Comparison of ENCODE assay signal across 26 cellular contexts in the genomic region with DNA sequence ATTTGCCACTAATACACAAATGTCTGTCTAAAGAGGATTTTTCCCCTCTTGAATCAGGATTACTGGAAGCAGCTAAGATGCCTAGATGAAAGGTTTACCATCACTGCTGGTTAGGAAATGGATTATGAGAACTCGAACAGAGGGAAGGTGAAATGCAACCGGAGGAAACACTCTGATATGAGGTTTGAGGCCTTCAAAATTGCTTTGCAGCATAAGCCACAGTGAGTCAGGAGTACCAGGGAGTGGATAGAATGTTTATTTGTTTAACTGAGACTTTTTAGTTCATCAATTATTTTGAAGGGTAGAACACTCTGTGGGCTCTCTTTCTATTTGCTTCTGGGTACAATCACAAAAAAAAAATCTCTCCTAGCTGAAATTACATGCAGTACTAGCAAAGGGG. TPM values are rescaled to one million over a fixed set of nuclear protein-coding genes. Genes with fewer than 3 reads are reported as not detected.
A peak's percentile ranks its signal among the peaks of the same experiment; 100 is the strongest.
DNase-seq lines count a peak whose midpoint lies in the region; ATAC-seq and TF ChIP-seq lines count a peak whose summit lies in the region.
"Had no signal": no experiment of that assay in that cellular context is flagged by ENCODE, and none has a peak within 500 bp of the region (broad histone marks: within the 10 kb centered on the region; RNA-seq: fewer than 3 reads in every experiment).

No MANE protein-coding gene starts in this region.

- 71 to 81% (median 79%) methylated on average over 2 of the region's 2 CpGs for WGBS in stomach, 5 donors
- WGBS in esophagus muscularis mucosa = 37% methylated on average over 2 of the region's 2 CpGs

- no peak overlapping the region for H3K4me3 ChIP-seq in osteoblast (ENCODE audit: insufficient read depth, low read length)
- no peak overlapping the region for H3K4me3 ChIP-seq in CD8-positive, alpha-beta T cell (ENCODE audit: low read depth, low read length)
- no peak overlapping the region for H3K4me3 ChIP-seq in stomach
- H3K4me3 ChIP-seq in esophagus muscularis mucosa = no peak overlapping the region
- H3K4me3 ChIP-seq: mucosa of descending colon, sigmoid colon, testis, uterus had no signal

- H3K36me3 ChIP-seq in osteoblast (ENCODE audit: insufficient read depth, low read length) = peaks cover 8% of the 10 kb centered on the region
- peaks cover 2% of the 10 kb centered on the region for H3K36me3 ChIP-seq in CD8-positive, alpha-beta T cell (ENCODE audit: insufficient read depth, low read length)
- peaks cover 12 to 54% (median 46%) of the 10 kb centered on the region in 4 donors for H3K36me3 ChIP-seq in stomach
- peaks cover 6 to 61% (median 27%) of the 10 kb centered on the region in 4 donors for H3K36me3 ChIP-seq in esophagus muscularis mucosa
- H3K36me3 ChIP-seq: uterus had no signal

- intact Hi-C loops in CD8-positive, alpha-beta T cell (cut with DNase I, micrococcal nuclease) = no loop called here
- intact Hi-C loops in stomach (cut with DNase I; ENCODE audit: low total_unique reads) = no loop called here
- intact Hi-C loops in esophagus muscularis mucosa (cut with DNase I) = no loop called here

- no peak for TF ChIP-seq EP300 in stomach (IDR thresholded peaks at IDR 0.05)
- TF ChIP-seq EP300 in esophagus muscularis mucosa (IDR thresholded peaks at IDR 0.05) = no peak

- no peak overlapping the region for H3K4me2 ChIP-seq in osteoblast (ENCODE audit: insufficient read depth, low read length)

- no peaks in the 10 kb centered on the region for H3K9me3 ChIP-seq in osteoblast (ENCODE audit: low read depth, low read length)
- H3K9me3 ChIP-seq in CD8-positive, alpha-beta T cell (ENCODE audit: low read length) = no peaks in the 10 kb centered on the region
- H3K9me3 ChIP-seq in stomach = no peaks in the 10 kb centered on the region
- no peaks in the 10 kb centered on the region for H3K9me3 ChIP-seq in esophagus muscularis mucosa
- H3K9me3 ChIP-seq: mucosa of descending colon, sigmoid colon, testis, uterus had no signal

- H2AFZ ChIP-seq in osteoblast (ENCODE audit: low read length) = peak overlapping the region; percentile 53

- DNase-seq in Daoy (ENCODE audit: low read depth) (peak; percentile 15), M059J (ENCODE audit: low read depth) (peak; percentile 46), dedifferentiated amniotic fluid mesenchymal stem cell (ENCODE audit: extremely low spot score) (peak; percentile 64), osteoblast (ENCODE audit: insufficient read length, low spot score, missing footprints) (peak; percentile 72), stomach (no peak), NCI-H2196 (lab: John Stamatoyannopoulos, UW; ENCODE audit: unreplicated experiment) (no peak), esophagus muscularis mucosa (ENCODE audit: extremely low spot score) (no peak)
- no peak for DNase-seq in CD8-positive, alpha-beta T cell
- DNase-seq: activated CD8-positive, alpha-beta memory T cell treated with anti-CD3 and anti-CD28 coated beads, Interleukin-2, amount 50 U/mL, for 4 hours; activated naive CD8-positive, alpha-beta T cell treated with anti-CD3 and anti-CD28 coated beads, Interleukin-2, amount 10 ng/mL, durations not matched to agents 7 days and 5 days; CD4-positive, alpha-beta T cell; foreskin melanocyte; islet precursor cell; mucosa of descending colon; NCI-H1694 treated with DMSO at 0.1 percent for 48 hours; NCI-H526 treated with DMSO at 0.1 percent for 48 hours; nephron progenitor cell; sigmoid colon; testis; uterus had no signal

- POLR2A ChIA-PET in CD8-positive, alpha-beta T cell (lab: Charles Lee) = no interaction called here

- no peaks in the 10 kb centered on the region for H3K27me3 ChIP-seq in osteoblast (ENCODE audit: insufficient read depth, low read length)
- H3K27me3 ChIP-seq in CD8-positive, alpha-beta T cell (ENCODE audit: insufficient read depth, low read length) = no peaks in the 10 kb centered on the region
- no peaks in the 10 kb centered on the region for H3K27me3 ChIP-seq in stomach
- no peaks in the 10 kb centered on the region for H3K27me3 ChIP-seq in esophagus muscularis mucosa
- H3K27me3 ChIP-seq: sigmoid colon, testis, uterus had no signal

- CTCF ChIA-PET in CD8-positive, alpha-beta T cell (lab: Charles Lee) = no interaction called here

- H3K27me3 Mint-ChIP-seq in CD8-positive, alpha-beta T cell (ENCODE audit: low read depth) = no peaks in the 10 kb centered on the region
- H3K27me3 Mint-ChIP-seq: activated naive CD8-positive, alpha-beta T cell treated with anti-CD3 and anti-CD28 coated beads, Interleukin-2, amount 10 ng/mL, durations not matched to agents 7 days and 5 days; CD4-positive, alpha-beta T cell; dendritic cell treated with granulocyte-macrophage colony-stimulating factor and Interleukin-4, amounts not matched to agents 40 ng/mL and 50 ng/mL, for 4 days had no signal

- TF ChIP-seq POLR2A in stomach (IDR thresholded peaks at IDR 0.05) (no peak), esophagus muscularis mucosa (IDR thresholded peaks at IDR 0.05; ENCODE audit: low read depth) (no peak)

- no peak overlapping the region for H3K27ac ChIP-seq in osteoblast (ENCODE audit: low read depth, low read length)
- no peak overlapping the region for H3K27ac ChIP-seq in CD8-positive, alpha-beta T cell (ENCODE audit: low read depth, low read length)
- H3K27ac ChIP-seq in stomach = no peak overlapping the region
- H3K27ac ChIP-seq in esophagus muscularis mucosa (replicated peaks in 1 of 4) = no peak overlapping the region
- H3K27ac ChIP-seq: sigmoid colon, testis, uterus had no signal

- no peak overlapping the region for H3K4me3 Mint-ChIP-seq in CD8-positive, alpha-beta T cell
- H3K4me3 Mint-ChIP-seq: activated naive CD8-positive, alpha-beta T cell treated with anti-CD3 and anti-CD28 coated beads, Interleukin-2, amount 10 ng/mL, durations not matched to agents 7 days and 5 days; CD4-positive, alpha-beta T cell; dendritic cell treated with granulocyte-macrophage colony-stimulating factor and Interleukin-4, amounts not matched to agents 40 ng/mL and 50 ng/mL, for 4 days; nephron progenitor cell; stimulated activated effector memory CD8-positive, alpha-beta T cell treated with anti-CD3 and anti-CD28 coated beads, Interleukin-12 subunit alpha, Interleukin-12 subunit beta, amount 100 ng/mL, for 72 hours; WTC11 had no signal

- H3K4me1 ChIP-seq in osteoblast (ENCODE audit: insufficient read depth, low read length) = no peaks in the 10 kb centered on the region
- no peaks in the 10 kb centered on the region for H3K4me1 ChIP-seq in CD8-positive, alpha-beta T cell (ENCODE audit: insufficient read depth, low read length)
- no peaks in the 10 kb centered on the region for H3K4me1 ChIP-seq in stomach
- H3K4me1 ChIP-seq in esophagus muscularis mucosa = no peaks in the 10 kb centered on the region
- H3K4me1 ChIP-seq: sigmoid colon, testis, uterus had no signal

- H4K20me1 ChIP-seq in osteoblast (ENCODE audit: insufficient read depth, low read length) = no peaks in the 10 kb centered on the region

- TF ChIP-seq CTCF in osteoblast (IDR thresholded peaks at IDR 0.05; ENCODE audit: extremely low read depth, low read depth, low read length) (no peak), stomach (IDR thresholded peaks at IDR 0.05) (no peak), esophagus muscularis mucosa (IDR thresholded peaks at IDR 0.05) (no peak)
- TF ChIP-seq CTCF in CD8-positive, alpha-beta T cell (IDR thresholded peaks at IDR 0.05) = no peak

- no peak for ATAC-seq in CD8-positive, alpha-beta T cell
- ATAC-seq: mucosa of descending colon; stimulated activated effector memory CD8-positive, alpha-beta T cell treated with anti-CD3 and anti-CD28 coated beads, Interleukin-12 subunit alpha, Interleukin-12 subunit beta, amount 100 ng/mL, for 72 hours; WTC11 had no signal

- no peaks in the 10 kb centered on the region for H3K9me3 Mint-ChIP-seq in CD8-positive, alpha-beta T cell
- H3K9me3 Mint-ChIP-seq: activated naive CD8-positive, alpha-beta T cell treated with anti-CD3 and anti-CD28 coated beads, Interleukin-2, amount 10 ng/mL, durations not matched to agents 7 days and 5 days; CD4-positive, alpha-beta T cell; dendritic cell treated with granulocyte-macrophage colony-stimulating factor and Interleukin-4, amounts not matched to agents 40 ng/mL and 50 ng/mL, for 4 days; nephron progenitor cell; stimulated activated effector memory CD8-positive, alpha-beta T cell treated with anti-CD3 and anti-CD28 coated beads, Interleukin-12 subunit alpha, Interleukin-12 subunit beta, amount 100 ng/mL, for 72 hours; WTC11 had no signal

- peaks cover 47% of the 10 kb centered on the region for H3K36me3 Mint-ChIP-seq in CD8-positive, alpha-beta T cell
- H3K36me3 Mint-ChIP-seq: WTC11 had no signal

- no peak overlapping the region for H3K27ac Mint-ChIP-seq in CD8-positive, alpha-beta T cell
- H3K27ac Mint-ChIP-seq: activated naive CD8-positive, alpha-beta T cell treated with anti-CD3 and anti-CD28 coated beads, Interleukin-2, amount 10 ng/mL, durations not matched to agents 7 days and 5 days; CD4-positive, alpha-beta T cell; dendritic cell treated with granulocyte-macrophage colony-stimulating factor and Interleukin-4, amounts not matched to agents 40 ng/mL and 50 ng/mL, for 4 days; nephron progenitor cell; stimulated activated effector memory CD8-positive, alpha-beta T cell treated with anti-CD3 and anti-CD28 coated beads, Interleukin-12 subunit alpha, Interleukin-12 subunit beta, amount 100 ng/mL, for 72 hours; WTC11 had no signal

- no peaks in the 10 kb centered on the region for H3K4me1 Mint-ChIP-seq in CD8-positive, alpha-beta T cell (ENCODE audit: low read depth)
- H3K4me1 Mint-ChIP-seq: activated naive CD8-positive, alpha-beta T cell treated with anti-CD3 and anti-CD28 coated beads, Interleukin-2, amount 10 ng/mL, durations not matched to agents 7 days and 5 days had no signal

- no peaks in the 10 kb centered on the region for H3K79me2 ChIP-seq in osteoblast (ENCODE audit: insufficient read depth, low read length)

RNA-seq across cellular contexts. Expression of a gene that starts 18.1 kb away (rescaled TPM):
- 0.80 and 30.1 TPM in 2 replicates for total RNA-seq in Daoy (2014; rRNA removed; shearing (Covaris generic))
- 5.7 and 6.0 TPM in 2 replicates for total RNA-seq in M059J (2014; rRNA removed; shearing (Covaris generic))
- total RNA-seq in osteoblast (3.2 and 3.6 TPM in 2 replicates), stomach (10 to 100 TPM; 11.0 to 37.5 (median 18.4) TPM), esophagus muscularis mucosa (1 to 10 TPM; 6.2 to 7.5 (median 6.5) TPM)
- 10 to 100 TPM; 15.9 to 17.2 TPM for total RNA-seq in CD8-positive, alpha-beta T cell
- 1 to 10 TPM; 4.5 to 5.2 (median 4.7) TPM for polyA plus RNA-seq in stomach

RNA-seq across cellular contexts. Expression of a gene that starts 45.7 kb away (rescaled TPM):
- not detected in 2 replicates for total RNA-seq in Daoy (2014; rRNA removed; shearing (Covaris generic))
- not detected in 2 replicates for total RNA-seq in M059J (2014; rRNA removed; shearing (Covaris generic))
- total RNA-seq in osteoblast (not detected in 2 replicates), stomach (1 to 10 TPM in 2 of 5 donors, not detected in 3; 1.8 to 2.4 TPM), esophagus muscularis mucosa (under 1 TPM in 1 of 4 donors, not detected in 3; 0.34 TPM)
- total RNA-seq in CD8-positive, alpha-beta T cell = not detected
- polyA plus RNA-seq in stomach = under 1 TPM in 1 of 3 donors, not detected in 2; 0.08 TPM
- total RNA-seq: activated naive CD8-positive, alpha-beta T cell treated with anti-CD3 and anti-CD28 coated beads, Interleukin-2, amount 10 ng/mL, durations not matched to agents 7 days and 5 days; bronchial epithelial cell; CD4-positive, alpha-beta T cell; lower leg skin; mucosa of descending colon; posterior vena cava; uterus; WTC11 had no signal
- polyA plus RNA-seq: sigmoid colon had no signal

Comparison
In these comparisons a context has a peak if more than half of its experiments do, and no peak if none do; other contexts are left out.
1. DNase-seq: peak in Daoy (single experiment), M059J (single experiment), dedifferentiated amniotic fluid mesenchymal stem cell (single experiment) and osteoblast (single experiment); none in CD8-positive, alpha-beta T cell (0 of 7), stomach (single experiment), NCI-H2196 (single experiment) and esophagus muscularis mucosa (single experiment).